34 cellular contexts compared by ENCODE assay signal in the genomic region with DNA sequence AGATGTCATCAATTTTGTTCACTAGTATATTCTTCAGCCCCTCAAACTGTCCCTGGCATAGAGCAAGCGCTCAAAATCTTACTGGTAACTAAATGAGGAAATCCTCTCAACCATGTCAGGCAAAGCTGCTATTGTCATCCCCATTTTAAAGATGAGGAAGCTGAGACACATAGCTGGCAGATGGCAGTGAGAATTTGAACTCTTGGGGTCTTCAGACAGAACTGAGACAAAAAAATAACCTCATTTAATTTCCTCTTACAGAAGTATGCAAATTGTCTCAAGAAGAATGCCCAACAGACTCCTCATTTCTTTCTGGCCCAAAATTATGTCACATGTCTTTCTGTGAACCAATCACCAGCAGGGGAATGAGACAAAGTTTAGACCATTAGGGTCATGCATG. TPM values are rescaled to one million over a fixed set of nuclear protein-coding genes. Genes with fewer than 3 reads are reported as not detected.
"Had no signal": no experiment of that assay in that cellular context is flagged by ENCODE, and none has a peak within 500 bp of the region (broad histone marks: within the 10 kb centered on the region; RNA-seq: fewer than 3 reads in every experiment).

No MANE protein-coding gene starts in this region.

- H3K4me1 Mint-ChIP-seq: activated CD4-positive, alpha-beta memory T cell treated with anti-CD3 and anti-CD28 coated beads, Interleukin-2, amount 10 ng/mL, durations not matched to agents 7 days and 5 days; activated CD4-positive, alpha-beta T cell treated with anti-CD3 and anti-CD28 coated beads, Interleukin-2, amount 10 ng/mL, durations not matched to agents 7 days and 5 days; activated naive CD4-positive, alpha-beta T cell treated with anti-CD3 and anti-CD28 coated beads, Interleukin-2, amount 10 ng/mL, durations not matched to agents 7 days and 5 days; activated naive CD8-positive, alpha-beta T cell treated with anti-CD3 and anti-CD28 coated beads, Interleukin-2, amount 10 ng/mL, durations not matched to agents 7 days and 5 days; brain had no signal

- H3K36me3 ChIP-seq: ascending aorta, breast epithelium, cardiac muscle cell, colonic mucosa, esophagus muscularis mucosa, gastrocnemius medialis, heart left ventricle had no signal

- H3K4me3 ChIP-seq: ascending aorta, breast epithelium, cardiac muscle cell, colonic mucosa, dorsolateral prefrontal cortex, esophagus muscularis mucosa, gastrocnemius medialis, heart left ventricle had no signal

- H3K27ac Mint-ChIP-seq: activated CD4-positive, alpha-beta memory T cell treated with anti-CD3 and anti-CD28 coated beads, Interleukin-2, amount 10 ng/mL, durations not matched to agents 7 days and 5 days; activated CD4-positive, alpha-beta T cell treated with anti-CD3 and anti-CD28 coated beads, Interleukin-2, amount 10 ng/mL, durations not matched to agents 7 days and 5 days; activated naive CD4-positive, alpha-beta T cell treated with anti-CD3 and anti-CD28 coated beads, Interleukin-2, amount 10 ng/mL, durations not matched to agents 7 days and 5 days; activated naive CD4-positive, alpha-beta T cell treated with anti-CD3 and anti-CD28 coated beads, Interleukin-2, amount 50 U/mL, for 72 hours; activated naive CD8-positive, alpha-beta T cell treated with anti-CD3 and anti-CD28 coated beads, Interleukin-2, amount 10 ng/mL, durations not matched to agents 7 days and 5 days; activated T-cell treated with anti-CD3 and anti-CD28 coated beads, Interleukin-2, amount 50 U/mL, for 24 hours; activated T-cell treated with anti-CD3 and anti-CD28 coated beads, Interleukin-2, amount 50 U/mL, for 72 hours; brain; dendritic cell treated with granulocyte-macrophage colony-stimulating factor and Interleukin-4, amounts not matched to agents 40 ng/mL and 50 ng/mL, for 4 days; endodermal cell had no signal

- DNase-seq: activated CD4-positive, alpha-beta memory T cell treated with anti-CD3 and anti-CD28 coated beads, Interleukin-2, amount 10 ng/mL, durations not matched to agents 7 days and 5 days; activated CD4-positive, alpha-beta T cell treated with anti-CD3 and anti-CD28 coated beads for 4 hours; activated CD4-positive, alpha-beta T cell treated with anti-CD3 and anti-CD28 coated beads, Interleukin-2, amount 10 ng/mL, durations not matched to agents 7 days and 5 days; activated CD4-positive, alpha-beta T cell treated with anti-CD3 and anti-CD28 coated beads, Interleukin-2, amount 50 U/mL, for 4 hours; activated CD4-positive, CD25-positive, alpha-beta regulatory T cell; activated CD4-positive, CD25-positive, alpha-beta regulatory T cell treated with anti-CD3 and anti-CD28 coated beads, Interleukin-2, amount 50 U/mL, for 72 hours; activated CD8-positive, alpha-beta memory T cell treated with anti-CD3 and anti-CD28 coated beads, Interleukin-2, amount 50 U/mL, for 48 hours; activated gamma-delta T cell; activated naive CD4-positive, alpha-beta T cell; activated naive CD4-positive, alpha-beta T cell treated with anti-CD3 and anti-CD28 coated beads, Interleukin-2, amount 10 ng/mL, durations not matched to agents 7 days and 5 days; activated naive CD8-positive, alpha-beta T cell treated with anti-CD3 and anti-CD28 coated beads, Interleukin-2, amount 10 ng/mL, durations not matched to agents 7 days and 5 days; activated T-cell treated with anti-CD3 and anti-CD28 coated beads for 4 hours; activated T-cell treated with anti-CD3 and anti-CD28 coated beads, Interleukin-2, amount 50 U/mL, for 24 hours; activated T-cell treated with anti-CD3 and anti-CD28 coated beads, Interleukin-2, amount 50 U/mL, for 72 hours; central memory CD4-positive, alpha-beta T cell; cerebellar nuclear complex; colonic mucosa; dorsolateral prefrontal cortex; effector memory CD4-positive, alpha-beta T cell; endodermal cell; erythroblast; gastrocnemius medialis; glutamatergic neuron; heart left ventricle; T-helper 2 cell had no signal

- H3K36me3 Mint-ChIP-seq: activated naive CD4-positive, alpha-beta T cell treated with anti-CD3 and anti-CD28 coated beads, Interleukin-2, amount 10 ng/mL, durations not matched to agents 7 days and 5 days; activated naive CD4-positive, alpha-beta T cell treated with anti-CD3 and anti-CD28 coated beads, Interleukin-2, amount 50 U/mL, for 72 hours; activated naive CD8-positive, alpha-beta T cell treated with anti-CD3 and anti-CD28 coated beads, Interleukin-2, amount 10 ng/mL, durations not matched to agents 7 days and 5 days; brain had no signal

- H3K27ac ChIP-seq: breast epithelium, cardiac muscle cell, colonic mucosa, dorsolateral prefrontal cortex, foreskin keratinocyte, gastrocnemius medialis had no signal

- H3K27me3 Mint-ChIP-seq: activated CD4-positive, alpha-beta memory T cell treated with anti-CD3 and anti-CD28 coated beads, Interleukin-2, amount 10 ng/mL, durations not matched to agents 7 days and 5 days; activated T-cell treated with anti-CD3 and anti-CD28 coated beads, Interleukin-2, amount 50 U/mL, for 24 hours had no signal

- H3K27me3 ChIP-seq: ascending aorta, breast epithelium, cardiac muscle cell, colonic mucosa, dorsolateral prefrontal cortex, esophagus muscularis mucosa, gastrocnemius medialis, heart left ventricle had no signal

- H3K9me3 Mint-ChIP-seq: activated CD4-positive, alpha-beta memory T cell treated with anti-CD3 and anti-CD28 coated beads, Interleukin-2, amount 10 ng/mL, durations not matched to agents 7 days and 5 days; activated CD4-positive, alpha-beta T cell treated with anti-CD3 and anti-CD28 coated beads, Interleukin-2, amount 10 ng/mL, durations not matched to agents 7 days and 5 days; activated naive CD4-positive, alpha-beta T cell treated with anti-CD3 and anti-CD28 coated beads, Interleukin-2, amount 10 ng/mL, durations not matched to agents 7 days and 5 days; activated naive CD4-positive, alpha-beta T cell treated with anti-CD3 and anti-CD28 coated beads, Interleukin-2, amount 50 U/mL, for 72 hours; dendritic cell treated with granulocyte-macrophage colony-stimulating factor and Interleukin-4, amounts not matched to agents 40 ng/mL and 50 ng/mL, for 4 days; endodermal cell had no signal

- H3K4me1 ChIP-seq: breast epithelium, colonic mucosa had no signal

- ATAC-seq: activated naive CD4-positive, alpha-beta T cell treated with anti-CD3 and anti-CD28 coated beads, Interleukin-2, amount 50 U/mL, for 72 hours; activated T-cell treated with anti-CD3 and anti-CD28 coated beads, Interleukin-2, amount 50 U/mL, for 72 hours; gastrocnemius medialis; heart left ventricle had no signal

- H3K4me3 Mint-ChIP-seq: activated CD4-positive, alpha-beta memory T cell treated with anti-CD3 and anti-CD28 coated beads, Interleukin-2, amount 10 ng/mL, durations not matched to agents 7 days and 5 days; activated CD4-positive, alpha-beta T cell treated with anti-CD3 and anti-CD28 coated beads, Interleukin-2, amount 10 ng/mL, durations not matched to agents 7 days and 5 days; activated naive CD4-positive, alpha-beta T cell treated with anti-CD3 and anti-CD28 coated beads, Interleukin-2, amount 10 ng/mL, durations not matched to agents 7 days and 5 days; activated naive CD8-positive, alpha-beta T cell treated with anti-CD3 and anti-CD28 coated beads, Interleukin-2, amount 10 ng/mL, durations not matched to agents 7 days and 5 days; activated T-cell treated with anti-CD3 and anti-CD28 coated beads, Interleukin-2, amount 50 U/mL, for 24 hours; activated T-cell treated with anti-CD3 and anti-CD28 coated beads, Interleukin-2, amount 50 U/mL, for 72 hours; brain; dendritic cell treated with granulocyte-macrophage colony-stimulating factor and Interleukin-4, amounts not matched to agents 40 ng/mL and 50 ng/mL, for 4 days; endodermal cell had no signal

- H3K9me3 ChIP-seq: ascending aorta, breast epithelium, colonic mucosa, esophagus muscularis mucosa, gastrocnemius medialis had no signal

RNA-seq across cellular contexts. Expression of a gene that starts 40.2 kb away (rescaled TPM):
- total RNA-seq: activated CD4-positive, alpha-beta memory T cell treated with anti-CD3 and anti-CD28 coated beads, Interleukin-2, amount 10 ng/mL, durations not matched to agents 7 days and 5 days; activated CD4-positive, alpha-beta T cell treated with anti-CD3 and anti-CD28 coated beads, Interleukin-2, amount 10 ng/mL, durations not matched to agents 7 days and 5 days; activated naive CD4-positive, alpha-beta T cell treated with anti-CD3 and anti-CD28 coated beads, Interleukin-2, amount 50 U/mL, for 72 hours; activated naive CD8-positive, alpha-beta T cell treated with anti-CD3 and anti-CD28 coated beads, Interleukin-2, amount 10 ng/mL, durations not matched to agents 7 days and 5 days; activated T-cell treated with anti-CD3 and anti-CD28 coated beads, Interleukin-2, amount 50 U/mL, for 72 hours; ascending aorta; breast epithelium; colonic mucosa; endodermal cell; esophagus muscularis mucosa; foreskin keratinocyte; gastrocnemius medialis; heart left ventricle; T-helper 1 cell treated with Interleukin-12 subunit alpha and Interleukin-12 subunit beta and Interleukin-4 antibody, amounts not matched to agents 30 ng/mL and 1 ng/mL, for 36 hours had no signal
- polyA plus RNA-seq: foreskin keratinocyte, heart left ventricle had no signal
